In the genomic region with DNA sequence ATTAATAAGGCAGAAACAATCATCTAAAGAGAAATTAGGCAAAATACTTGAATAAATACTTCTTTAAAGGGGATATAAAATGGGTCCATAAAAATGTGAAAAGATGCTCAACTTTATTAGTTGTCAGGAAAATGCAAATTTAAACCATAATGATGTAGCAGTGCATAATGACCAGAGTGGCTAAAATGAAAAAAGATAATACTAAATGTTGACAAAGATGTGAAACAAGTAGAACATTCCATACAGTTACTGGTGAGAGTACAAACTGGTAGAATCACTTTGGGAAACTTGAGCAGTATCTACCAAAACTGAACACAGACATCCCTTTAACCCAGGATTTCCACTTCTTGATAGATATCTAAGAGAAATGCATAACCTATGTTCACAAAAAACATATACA, we compare ENCODE assay signal across 2 cellular contexts.
A peak's percentile ranks its signal among the peaks of the same experiment; 100 is the strongest.
TF ChIP-seq lines count a peak whose summit lies in the region.

No MANE protein-coding gene starts in this region.

TF ChIP-seq in HEK293, 187 proteins besides CTCF, POLR2A, EP300 and RAD21 (continued from another document):
- peak; percentile 39; the same call in 1 of the 2 replicates for TF ChIP-seq TRIM28 (IDR thresholded peaks at IDR 0.05; ENCODE audit: borderline replicate concordance, low read length)
- TF ChIP-seq SETDB1 (IDR thresholded peaks at IDR 0.05; ENCODE audit: insufficient read length, low read length), result peak; percentile 48

TF ChIP-seq in K562, 482 proteins besides CTCF, POLR2A, EP300 and RAD21:
- TF ChIP-seq, protein P1, sequence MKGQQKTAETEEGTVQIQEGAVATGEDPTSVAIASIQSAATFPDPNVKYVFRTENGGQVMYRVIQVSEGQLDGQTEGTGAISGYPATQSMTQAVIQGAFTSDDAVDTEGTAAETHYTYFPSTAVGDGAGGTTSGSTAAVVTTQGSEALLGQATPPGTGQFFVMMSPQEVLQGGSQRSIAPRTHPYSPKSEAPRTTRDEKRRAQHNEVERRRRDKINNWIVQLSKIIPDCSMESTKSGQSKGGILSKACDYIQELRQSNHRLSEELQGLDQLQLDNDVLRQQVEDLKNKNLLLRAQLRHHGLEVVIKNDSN (CRISPR knock-in tag; IDR thresholded peaks at IDR 0.05), result no peak
- peak; percentile 4 for TF ChIP-seq RBM25 (IDR thresholded peaks at IDR 0.05; ENCODE audit: low read depth, low read length, severe bottlenecking)
